In genomic region chr17:32323046-32323445, GRCh38 we compare ENCODE assay signal across 28 cellular contexts. TPM values are rescaled to one million over a fixed set of nuclear protein-coding genes. Genes with fewer than 3 reads are reported as not detected.
DNase-seq lines count a peak whose midpoint lies in the region; ATAC-seq, FAIRE-seq and TF ChIP-seq lines count a peak whose summit lies in the region.
"Had no signal": no experiment of that assay in that cellular context is flagged by ENCODE, and none has a peak within 500 bp of the region (broad histone marks: within the 10 kb centered on the region; RNA-seq: fewer than 3 reads in every experiment).

No MANE protein-coding gene starts in this region.

- WGBS in H1 (ENCODE audit: extremely low coverage in 1 of 2, insufficient coverage in 1 of 2, insufficient read length in 1 of 2, insufficient replicate concordance in 2 of 2, low coverage in 1 of 2, low lambda C conversion rate in 2 of 2, missing lambda C conversion rate in 1 of 2), 2 experiments = 94% methylated on average over 10 of the region's 10 CpGs; no CpG with 5 or more reads in 1 of the 2 experiments

- no peak for TF ChIP-seq RAD21 in H1 (IDR thresholded peaks at IDR 0.05 in 1 of 2, conservative IDR thresholded peaks at IDR 0.05 in 1 of 2; ENCODE audit: low read depth in 2 of 2, low read length in 2 of 2)

- DNase-seq in activated CD4-positive, alpha-beta T cell treated with anti-CD3 and anti-CD28 coated beads, Interleukin-2, amount 10 ng/mL, durations not matched to agents 7 days and 5 days = no peak
- no peak for DNase-seq in activated CD4-positive, alpha-beta T cell treated with anti-CD3 and anti-CD28 coated beads for 36 hours
- DNase-seq in T-helper 17 cell (no peak), H1 (ENCODE audit: low read depth in 1 of 2, low spot score in 2 of 2) (no peak)
- DNase-seq in stimulated activated effector memory CD8-positive, alpha-beta T cell treated with anti-CD3 and anti-CD28 coated beads, Interleukin-12 subunit alpha, Interleukin-12 subunit beta, amount 100 ng/mL, for 72 hours (ENCODE audit: low spot score in 2 of 2) = no peak
- no peak for DNase-seq in stimulated activated CD4-positive, alpha-beta T cell treated with anti-CD3 and anti-CD28 coated beads, Interleukin-2, amount 100 ng/mL, for 48 hours
- DNase-seq: AML-193; DMS153; esophagus squamous epithelium; foreskin melanocyte; H9; kidney glomerular epithelial cell; NCI-H1417 treated with DMSO at 0.1 percent for 48 hours; NCI-H2081 treated with DMSO at 0.1 percent for 48 hours; NCI-H82; SJCRH30; stimulated activated CD4-positive, alpha-beta T cell treated with anti-CD3 and anti-CD28 coated beads, Interleukin-4, amount 100 ng/mL, for 4 hours; stimulated activated naive CD4-positive, alpha-beta T cell treated with Interleukin-2 at 50 U/mL for 16 hours had no signal

- H4K5ac ChIP-seq in H1 (ENCODE audit: insufficient read length, low read depth, low read length) = no peak overlapping the region

- no peaks in the 10 kb centered on the region for H3K27me3 Mint-ChIP-seq in activated CD4-positive, alpha-beta T cell treated with anti-CD3 and anti-CD28 coated beads, Interleukin-2, amount 10 ng/mL, durations not matched to agents 7 days and 5 days
- H3K27me3 Mint-ChIP-seq in activated CD4-positive, alpha-beta T cell treated with anti-CD3 and anti-CD28 coated beads for 36 hours = no peaks in the 10 kb centered on the region
- peaks cover 1% of the 10 kb centered on the region for H3K27me3 Mint-ChIP-seq in T-helper 17 cell
- H3K27me3 Mint-ChIP-seq: activated naive CD4-positive, alpha-beta T cell treated with anti-CD3 and anti-CD28 coated beads, Interleukin-2, amount 50 U/mL, for 24 hours had no signal

- H3K36me3 Mint-ChIP-seq in activated CD4-positive, alpha-beta T cell treated with anti-CD3 and anti-CD28 coated beads, Interleukin-2, amount 10 ng/mL, durations not matched to agents 7 days and 5 days (ENCODE audit: low read depth) = peaks cover 2% of the 10 kb centered on the region
- no peaks in the 10 kb centered on the region for H3K36me3 Mint-ChIP-seq in activated CD4-positive, alpha-beta T cell treated with anti-CD3 and anti-CD28 coated beads for 36 hours (ENCODE audit: low read depth)
- no peaks in the 10 kb centered on the region for H3K36me3 Mint-ChIP-seq in T-helper 17 cell (ENCODE audit: low read depth)
- no peaks in the 10 kb centered on the region for H3K36me3 Mint-ChIP-seq in stimulated activated effector memory CD8-positive, alpha-beta T cell treated with anti-CD3 and anti-CD28 coated beads, Interleukin-12 subunit alpha, Interleukin-12 subunit beta, amount 100 ng/mL, for 72 hours
- H3K36me3 Mint-ChIP-seq: activated naive CD4-positive, alpha-beta T cell treated with anti-CD3 and anti-CD28 coated beads, Interleukin-2, amount 50 U/mL, for 24 hours had no signal

- no peak overlapping the region for H3K23ac ChIP-seq in H1 (ENCODE audit: insufficient read length)

- TF ChIP-seq POLR2A in H1 (IDR thresholded peaks at IDR 0.05; ENCODE audit: control extremely low read depth in 1 of 2, low read depth in 2 of 2, low read length in 2 of 2) = no peak

- no peak overlapping the region for H2AK5ac ChIP-seq in H1 (ENCODE audit: low read depth, low read length)

- H3K36me3 ChIP-seq in H1 (ENCODE audit: control insufficient read depth in 2 of 4, insufficient read depth in 4 of 4, low read length in 3 of 4) = no peaks in the 10 kb centered on the region
- H3K36me3 ChIP-seq: cardiac muscle cell, esophagus squamous epithelium, SJCRH30 had no signal

- no peak overlapping the region for H4K8ac ChIP-seq in H1 (ENCODE audit: extremely low read depth, insufficient read depth, low read length)

- peaks cover 0 to 13% (median 10%) of the 10 kb centered on the region in 4 experiments; a peak in 6 of 7 replicates for H3K4me1 ChIP-seq in H1 (replicated peaks in 1 of 4; ENCODE audit: control insufficient read depth in 3 of 4, insufficient read depth in 4 of 4, low read length in 3 of 4)
- H3K4me1 ChIP-seq: A549, SJCRH30 had no signal

- peak overlapping the region; percentile 15 for H3K4ac ChIP-seq in H1 (replicated peaks; ENCODE audit: insufficient read length, low read depth, low read length)

- H3K4me1 Mint-ChIP-seq in activated CD4-positive, alpha-beta T cell treated with anti-CD3 and anti-CD28 coated beads, Interleukin-2, amount 10 ng/mL, durations not matched to agents 7 days and 5 days = peaks cover 46% of the 10 kb centered on the region
- peaks cover 12% of the 10 kb centered on the region for H3K4me1 Mint-ChIP-seq in activated CD4-positive, alpha-beta T cell treated with anti-CD3 and anti-CD28 coated beads for 36 hours
- H3K4me1 Mint-ChIP-seq in T-helper 17 cell = peaks cover 11% of the 10 kb centered on the region
- peaks cover 25% of the 10 kb centered on the region for H3K4me1 Mint-ChIP-seq in stimulated activated effector memory CD8-positive, alpha-beta T cell treated with anti-CD3 and anti-CD28 coated beads, Interleukin-12 subunit alpha, Interleukin-12 subunit beta, amount 100 ng/mL, for 72 hours

- no peaks in the 10 kb centered on the region for H3K23me2 ChIP-seq in H1 (ENCODE audit: low read depth, low read length)

- H3K4me3 ChIP-seq in H1 (ENCODE audit: extremely low read depth in 1 of 4, insufficient read depth in 2 of 4, low read depth in 3 of 4, low read length in 4 of 4) = no peak overlapping the region
- H3K4me3 ChIP-seq: A549, cardiac muscle cell, K562, SJCRH30 had no signal

- intact Hi-C loops in activated CD4-positive, alpha-beta T cell treated with anti-CD3 and anti-CD28 coated beads for 36 hours (cut with DNase I, micrococcal nuclease) = no loop called here

- H3K27ac ChIP-seq in H1 (ENCODE audit: low read depth, low read length) = no peak overlapping the region
- H3K27ac ChIP-seq: cardiac muscle cell, SJCRH30 had no signal

- no peak for TF ChIP-seq CTCF in H1 (IDR thresholded peaks at IDR 0.05; ENCODE audit: control extremely low read depth in 1 of 3, insufficient read depth in 1 of 3, low read depth in 1 of 3, low read length in 3 of 3)

- peak overlapping the region; percentile 62 for H4K91ac ChIP-seq in H1 (replicated peaks; ENCODE audit: insufficient read length, low read length)

- peak overlapping the region; percentile 82; the same call in 1 of the 2 replicates for H2BK12ac ChIP-seq in H1 (ENCODE audit: low read depth, low read length)

- no peak overlapping the region for H2BK120ac ChIP-seq in H1 (replicated peaks; ENCODE audit: low read depth, low read length)

- no peaks in the 10 kb centered on the region for H3K79me2 ChIP-seq in H1 (ENCODE audit: control insufficient read depth in 1 of 2, insufficient read depth in 2 of 2, low read length in 2 of 2)

- H3K18ac ChIP-seq in H1 (ENCODE audit: extremely low read depth, low read length) = no peak overlapping the region; the same call in 1 of the 2 replicates

- H3K9me3 ChIP-seq in T-helper 17 cell (ENCODE audit: control insufficient read depth, low read length, poor library complexity, severe bottlenecking) (no peaks in the 10 kb centered on the region), H1 (ENCODE audit: insufficient read depth in 2 of 2, low read depth in 1 of 2, low read length in 1 of 2) (no peaks in the 10 kb centered on the region)
- H3K9me3 ChIP-seq: A549, esophagus squamous epithelium, SJCRH30 had no signal

- no peak overlapping the region for H2BK15ac ChIP-seq in H1 (ENCODE audit: low read length)

- POLR2A ChIA-PET in activated CD4-positive, alpha-beta T cell treated with anti-CD3 and anti-CD28 coated beads, Interleukin-2, amount 10 ng/mL, durations not matched to agents 7 days and 5 days (lab: Charles Lee) = no interaction called here
- POLR2A ChIA-PET in activated CD4-positive, alpha-beta T cell treated with anti-CD3 and anti-CD28 coated beads for 36 hours (lab: Charles Lee) = no interaction called here
- POLR2A ChIA-PET in H1 (lab: Charles Lee; ENCODE audit: partially characterized antibody) = interaction anchor here (1.2 to 2.4 kb wide), 4 partner anchors 8 to 43 kb away, joined by 3 to 7 read pairs (median 4); no protein-coding TSS in a partner anchor

- H2BK5ac ChIP-seq in H1 (ENCODE audit: low read depth, low read length) = peak overlapping the region; percentile 37; the same call in 1 of the 2 replicates

- no peak overlapping the region for H3K14ac ChIP-seq in H1 (ENCODE audit: insufficient read length)

- H3K27ac Mint-ChIP-seq in activated CD4-positive, alpha-beta T cell treated with anti-CD3 and anti-CD28 coated beads, Interleukin-2, amount 10 ng/mL, durations not matched to agents 7 days and 5 days = peak overlapping the region; percentile 87
- H3K27ac Mint-ChIP-seq in activated CD4-positive, alpha-beta T cell treated with anti-CD3 and anti-CD28 coated beads for 36 hours = no peak overlapping the region
- H3K27ac Mint-ChIP-seq in T-helper 17 cell = peak overlapping the region; percentile 79
- peak overlapping the region; percentile 53 for H3K27ac Mint-ChIP-seq in stimulated activated effector memory CD8-positive, alpha-beta T cell treated with anti-CD3 and anti-CD28 coated beads, Interleukin-12 subunit alpha, Interleukin-12 subunit beta, amount 100 ng/mL, for 72 hours
- H3K27ac Mint-ChIP-seq: progenitor cell of endocrine pancreas had no signal

- ATAC-seq in activated CD4-positive, alpha-beta T cell treated with anti-CD3 and anti-CD28 coated beads for 36 hours = no peak
- ATAC-seq in T-helper 17 cell = no peak
- ATAC-seq in stimulated activated effector memory CD8-positive, alpha-beta T cell treated with anti-CD3 and anti-CD28 coated beads, Interleukin-12 subunit alpha, Interleukin-12 subunit beta, amount 100 ng/mL, for 72 hours = no peak
- ATAC-seq in SK-N-SH treated with all-trans-retinoic acid at 6 μM for 48 hours = no peak
- no peak for ATAC-seq in HG02678 (IDR thresholded peaks at IDR 0.05; ENCODE audit: unreplicated experiment)
- ATAC-seq: A549, K562 had no signal

- no peaks in the 10 kb centered on the region for H4K20me1 ChIP-seq in H1 (replicated peaks in 1 of 2; ENCODE audit: control insufficient read depth in 1 of 2, insufficient read depth in 2 of 2, low read length in 2 of 2)

- no peak overlapping the region for H3K4me3 Mint-ChIP-seq in activated CD4-positive, alpha-beta T cell treated with anti-CD3 and anti-CD28 coated beads, Interleukin-2, amount 10 ng/mL, durations not matched to agents 7 days and 5 days
- no peak overlapping the region for H3K4me3 Mint-ChIP-seq in activated CD4-positive, alpha-beta T cell treated with anti-CD3 and anti-CD28 coated beads for 36 hours
- peak overlapping the region; percentile 68 for H3K4me3 Mint-ChIP-seq in T-helper 17 cell
- no peak overlapping the region for H3K4me3 Mint-ChIP-seq in stimulated activated effector memory CD8-positive, alpha-beta T cell treated with anti-CD3 and anti-CD28 coated beads, Interleukin-12 subunit alpha, Interleukin-12 subunit beta, amount 100 ng/mL, for 72 hours
- H3K4me3 Mint-ChIP-seq: activated naive CD4-positive, alpha-beta T cell treated with anti-CD3 and anti-CD28 coated beads, Interleukin-2, amount 50 U/mL, for 24 hours; H9 had no signal

- H3K4me2 ChIP-seq in H1 (ENCODE audit: insufficient read depth in 1 of 2, low read depth in 2 of 2, low read length in 2 of 2) = no peak overlapping the region
- H3K4me2 ChIP-seq: A549 had no signal

- H3K79me1 ChIP-seq in H1 (ENCODE audit: low read depth, low read length) = no peaks in the 10 kb centered on the region

- no peak for FAIRE-seq in H1 (lab: Jason Lieb, UNC)
- FAIRE-seq: A549, endometrium, K562 had no signal

- H3K56ac ChIP-seq in H1 (replicated peaks; ENCODE audit: insufficient read length, low read depth, low read length) = no peak overlapping the region

- H2AFZ ChIP-seq in H1 (ENCODE audit: low read length) = no peak overlapping the region

- H3K9ac ChIP-seq in H1 (replicated peaks in 1 of 4; ENCODE audit: extremely low read depth in 1 of 4, low read depth in 3 of 4, low read length in 3 of 4) = no peak overlapping the region

- peak overlapping the region; percentile 43; the same call in 1 of the 2 replicates for H2BK20ac ChIP-seq in H1 (ENCODE audit: low read length)

- no peaks in the 10 kb centered on the region for H3K27me3 ChIP-seq in H1 (replicated peaks in 1 of 4; ENCODE audit: control insufficient read depth in 3 of 4, extremely low read depth in 1 of 4, insufficient read depth in 3 of 4, low read length in 3 of 4)
- H3K27me3 ChIP-seq: cardiac muscle cell, esophagus squamous epithelium, SJCRH30 had no signal

- CTCF ChIA-PET in activated CD4-positive, alpha-beta T cell treated with anti-CD3 and anti-CD28 coated beads, Interleukin-2, amount 10 ng/mL, durations not matched to agents 7 days and 5 days (lab: Charles Lee) = interaction anchor here (0.6 to 1.2 kb wide), 2 partner anchors 12 to 28 kb away, joined by 3 read pairs; no protein-coding TSS in a partner anchor
- CTCF ChIA-PET in activated CD4-positive, alpha-beta T cell treated with anti-CD3 and anti-CD28 coated beads for 36 hours (lab: Charles Lee) = interaction anchor here (1.0 kb wide), 1 partner anchor 70 kb away, joined by 3 read pairs; no protein-coding TSS in a partner anchor
- CTCF ChIA-PET in H1 (lab: Charles Lee; ENCODE audit: partially characterized antibody) = interaction anchor here (0.8 to 13.3 kb wide), 9 partner anchors 10 to 121 kb away, joined by 3 to 170 read pairs (median 7); partner anchors contain the start of genes PSMD11 and RHBDL3

- no peaks in the 10 kb centered on the region for H3K9me3 Mint-ChIP-seq in activated CD4-positive, alpha-beta T cell treated with anti-CD3 and anti-CD28 coated beads, Interleukin-2, amount 10 ng/mL, durations not matched to agents 7 days and 5 days
- H3K9me3 Mint-ChIP-seq in activated CD4-positive, alpha-beta T cell treated with anti-CD3 and anti-CD28 coated beads for 36 hours (ENCODE audit: low read depth) = no peaks in the 10 kb centered on the region
- H3K9me3 Mint-ChIP-seq in stimulated activated effector memory CD8-positive, alpha-beta T cell treated with anti-CD3 and anti-CD28 coated beads, Interleukin-12 subunit alpha, Interleukin-12 subunit beta, amount 100 ng/mL, for 72 hours = no peaks in the 10 kb centered on the region
- H3K9me3 Mint-ChIP-seq: activated naive CD4-positive, alpha-beta T cell treated with anti-CD3 and anti-CD28 coated beads, Interleukin-2, amount 50 U/mL, for 24 hours; H9 had no signal

- no peak for TF ChIP-seq EP300 in H1 (IDR thresholded peaks at IDR 0.05; ENCODE audit: borderline replicate concordance in 1 of 2, low read depth in 2 of 2, low read length in 2 of 2)

RNA-seq across cellular contexts. Expression of gene C17orf75, which starts 18.9 kb away (rescaled TPM):
- total RNA-seq in activated CD4-positive, alpha-beta T cell treated with anti-CD3 and anti-CD28 coated beads, Interleukin-2, amount 10 ng/mL, durations not matched to agents 7 days and 5 days = 10 to 100 TPM; 25.8 to 27.7 TPM
- 10 to 100 TPM; 21.9 to 34.0 TPM for total RNA-seq in activated CD4-positive, alpha-beta T cell treated with anti-CD3 and anti-CD28 coated beads for 36 hours
- 10 to 100 TPM; 11.6 to 11.8 TPM for total RNA-seq in T-helper 17 cell
- total RNA-seq in H1 (2021; fragmentation: NEBNext Ultra II Directional; extraction: Animal tissue kit (Norgen Biotek cat#: 25700)) = 35.4 and 42.6 TPM in 2 replicates
- polyA plus RNA-seq in H1 (2011; rRNA removed) = 12.0 and 15.8 TPM in 2 replicates
- polyA plus RNA-seq in H1 (2011; cell fraction: cytosol; rRNA removed) = 28.3 TPM
- polyA plus RNA-seq in H1 (2011; cell fraction: nucleus; rRNA removed) = 17.9 TPM
- 27.6 to 38.1 TPM (median 37.1 TPM) in 4 replicates for polyA plus RNA-seq in H1 (2012, experiment 1 of 2)
- 5.0 TPM for polyA plus RNA-seq in H1 (2012, experiment 2 of 2)
- polyA plus RNA-seq in H1 (2013, experiment 1 of 2) = 29.9 TPM
- 28.1 TPM for polyA plus RNA-seq in H1 (2013, experiment 2 of 2)
- 19.6 and 23.2 TPM in 2 replicates for polyA minus RNA-seq in H1 (2011; rRNA and poly(A)+ RNA removed)
- polyA minus RNA-seq in H1 (2011; cell fraction: cytosol; rRNA and poly(A)+ RNA removed) = 16.4 TPM
- polyA minus RNA-seq in H1 (2011; cell fraction: nucleus; rRNA and poly(A)+ RNA removed) = 21.9 TPM

RNA-seq across cellular contexts. Expression of gene ZNF207, which starts 26.9 kb away (rescaled TPM):
- total RNA-seq in activated CD4-positive, alpha-beta T cell treated with anti-CD3 and anti-CD28 coated beads, Interleukin-2, amount 10 ng/mL, durations not matched to agents 7 days and 5 days = 100 to 1,000 TPM; 249 to 278 TPM
- total RNA-seq in activated CD4-positive, alpha-beta T cell treated with anti-CD3 and anti-CD28 coated beads for 36 hours = 100 to 1,000 TPM; 197 to 231 TPM
- total RNA-seq in T-helper 17 cell = 100 to 1,000 TPM; 259 to 269 TPM
- total RNA-seq in H1 (2021; fragmentation: NEBNext Ultra II Directional; extraction: Animal tissue kit (Norgen Biotek cat#: 25700)) = 254 and 268 TPM in 2 replicates
- polyA plus RNA-seq in H1 (2011; rRNA removed) = 214 and 286 TPM in 2 replicates
- 246 TPM for polyA plus RNA-seq in H1 (2011; cell fraction: cytosol; rRNA removed)
- polyA plus RNA-seq in H1 (2011; cell fraction: nucleus; rRNA removed) = 286 TPM
- 183 to 222 TPM (median 202 TPM) in 4 replicates for polyA plus RNA-seq in H1 (2012, experiment 1 of 2)
- 68.0 TPM for polyA plus RNA-seq in H1 (2012, experiment 2 of 2)
- polyA plus RNA-seq in H1 (2013, experiment 1 of 2) = 185 TPM
- 175 TPM for polyA plus RNA-seq in H1 (2013, experiment 2 of 2)
- polyA minus RNA-seq in H1 (2011; rRNA and poly(A)+ RNA removed) = 453 and 460 TPM in 2 replicates
- polyA minus RNA-seq in H1 (2011; cell fraction: cytosol; rRNA and poly(A)+ RNA removed) = 181 TPM
- polyA minus RNA-seq in H1 (2011; cell fraction: nucleus; rRNA and poly(A)+ RNA removed) = 307 TPM

RNA-seq across cellular contexts. Expression of gene RHBDL3, which starts 57.4 kb away (rescaled TPM):
- total RNA-seq in activated CD4-positive, alpha-beta T cell treated with anti-CD3 and anti-CD28 coated beads, Interleukin-2, amount 10 ng/mL, durations not matched to agents 7 days and 5 days = under 1 TPM; 0.67 to 0.69 TPM
- under 1 TPM in 1 of 2 experiments, not detected in 1; 0.09 TPM for total RNA-seq in activated CD4-positive, alpha-beta T cell treated with anti-CD3 and anti-CD28 coated beads for 36 hours
- total RNA-seq in T-helper 17 cell = under 1 TPM; 0.10 to 0.15 TPM
- total RNA-seq in H1 (2021; fragmentation: NEBNext Ultra II Directional; extraction: Animal tissue kit (Norgen Biotek cat#: 25700)) = 11.8 and 12.2 TPM in 2 replicates
- 9.6 and 15.9 TPM in 2 replicates for polyA plus RNA-seq in H1 (2011; rRNA removed)
- polyA plus RNA-seq in H1 (2011; cell fraction: cytosol; rRNA removed) = 12.9 TPM
- polyA plus RNA-seq in H1 (2011; cell fraction: nucleus; rRNA removed) = 19.8 TPM
- 10.2 to 14.8 TPM (median 13.4 TPM) in 4 replicates for polyA plus RNA-seq in H1 (2012, experiment 1 of 2)
- polyA plus RNA-seq in H1 (2012, experiment 2 of 2) = 8.6 TPM
- 2.7 TPM for polyA plus RNA-seq in H1 (2013, experiment 1 of 2)
- polyA plus RNA-seq in H1 (2013, experiment 2 of 2) = 2.7 TPM
- 15.4 and 19.0 TPM in 2 replicates for polyA minus RNA-seq in H1 (2011; rRNA and poly(A)+ RNA removed)
- polyA minus RNA-seq in H1 (2011; cell fraction: cytosol; rRNA and poly(A)+ RNA removed) = 8.8 TPM
- 12.4 TPM for polyA minus RNA-seq in H1 (2011; cell fraction: nucleus; rRNA and poly(A)+ RNA removed)
- total RNA-seq: lung microvascular endothelial cell, MCF 10A, SJCRH30 had no signal
- polyA plus RNA-seq: cardiac muscle cell had no signal
